In the genomic region with DNA sequence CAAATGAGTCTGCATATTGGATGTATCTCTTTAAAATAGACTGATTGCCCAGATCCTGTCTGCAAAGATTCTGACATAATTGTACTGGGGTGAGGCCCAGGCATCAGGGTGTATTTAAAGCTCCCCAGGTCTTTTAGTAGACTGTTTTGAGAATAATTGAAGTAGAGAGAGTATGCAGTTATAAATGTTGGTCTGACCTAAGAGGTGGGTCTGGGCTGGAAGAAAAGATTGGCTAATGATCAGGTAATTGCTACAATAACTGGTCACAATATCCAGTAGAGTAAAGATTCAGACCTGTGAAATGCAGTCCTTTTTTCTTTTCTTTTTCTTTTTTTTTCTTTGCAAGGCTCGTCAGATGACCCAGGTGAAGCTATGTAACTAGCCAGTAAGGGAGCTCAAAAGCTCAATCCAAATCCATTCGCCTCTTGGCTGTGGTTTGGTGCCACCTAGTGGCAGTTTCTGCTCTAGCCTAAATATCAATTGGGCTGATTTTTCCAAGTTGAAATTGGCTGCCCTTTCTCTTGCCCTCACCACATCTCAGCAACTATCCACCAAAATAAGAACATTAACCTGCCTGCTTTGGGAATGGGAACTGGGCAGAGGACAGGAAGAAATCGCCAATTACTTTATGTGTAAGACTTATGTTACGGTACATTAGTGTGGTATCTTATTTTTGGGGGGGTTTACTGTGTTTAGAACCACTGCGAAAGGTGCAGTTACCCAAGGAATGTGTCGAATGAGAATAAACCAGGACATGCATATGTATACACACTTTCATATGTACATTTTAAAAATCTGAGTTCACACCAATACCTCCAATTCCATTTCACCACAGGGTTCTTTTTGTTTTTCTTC, we compare ENCODE assay signal across 1 cellular context.
TF ChIP-seq lines count a peak whose summit lies in the region.

No MANE protein-coding gene starts in this region.

TF ChIP-seq in K562, 482 proteins besides CTCF, POLR2A, EP300 and RAD21 (continued from another document and continues in another):
- no peak for TF ChIP-seq THRA (IDR thresholded peaks at IDR 0.05)
- TF ChIP-seq RFX5 (IDR thresholded peaks at IDR 0.05; ENCODE audit: low read depth, low read length), result no peak
- TF ChIP-seq TCF15 (CRISPR knock-in tag; IDR thresholded peaks at IDR 0.05), result no peak
- TF ChIP-seq TFAP4 (CRISPR knock-in tag; IDR thresholded peaks at IDR 0.05; ENCODE audit: borderline replicate concordance), result no peak
- TF ChIP-seq VEZF1 (CRISPR knock-in tag; IDR thresholded peaks at IDR 0.05), result peak; percentile 19; the same call in 1 of the 2 replicates
- TF ChIP-seq, protein P1, sequence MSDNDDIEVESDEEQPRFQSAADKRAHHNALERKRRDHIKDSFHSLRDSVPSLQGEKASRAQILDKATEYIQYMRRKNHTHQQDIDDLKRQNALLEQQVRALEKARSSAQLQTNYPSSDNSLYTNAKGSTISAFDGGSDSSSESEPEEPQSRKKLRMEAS (CRISPR knock-in tag; IDR thresholded peaks at IDR 0.05), result no peak
- TF ChIP-seq CHD1 (IDR thresholded peaks at IDR 0.05; ENCODE audit: low read length), result no peak
- TF ChIP-seq USF2 (CRISPR knock-in tag; IDR thresholded peaks at IDR 0.05), result no peak
- TF ChIP-seq ETS2 (tag; IDR thresholded peaks at IDR 0.05; ENCODE audit: borderline replicate concordance, poor library complexity, severe bottlenecking), result no peak
- TF ChIP-seq, protein P2, sequence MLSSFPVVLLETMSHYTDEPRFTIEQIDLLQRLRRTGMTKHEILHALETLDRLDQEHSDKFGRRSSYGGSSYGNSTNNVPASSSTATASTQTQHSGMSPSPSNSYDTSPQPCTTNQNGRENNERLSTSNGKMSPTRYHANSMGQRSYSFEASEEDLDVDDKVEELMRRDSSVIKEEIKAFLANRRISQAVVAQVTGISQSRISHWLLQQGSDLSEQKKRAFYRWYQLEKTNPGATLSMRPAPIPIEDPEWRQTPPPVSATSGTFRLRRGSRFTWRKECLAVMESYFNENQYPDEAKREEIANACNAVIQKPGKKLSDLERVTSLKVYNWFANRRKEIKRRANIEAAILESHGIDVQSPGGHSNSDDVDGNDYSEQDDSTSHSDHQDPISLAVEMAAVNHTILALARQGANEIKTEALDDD (IDR thresholded peaks at IDR 0.05), result peak; percentile 77
- TF ChIP-seq, protein P3, sequence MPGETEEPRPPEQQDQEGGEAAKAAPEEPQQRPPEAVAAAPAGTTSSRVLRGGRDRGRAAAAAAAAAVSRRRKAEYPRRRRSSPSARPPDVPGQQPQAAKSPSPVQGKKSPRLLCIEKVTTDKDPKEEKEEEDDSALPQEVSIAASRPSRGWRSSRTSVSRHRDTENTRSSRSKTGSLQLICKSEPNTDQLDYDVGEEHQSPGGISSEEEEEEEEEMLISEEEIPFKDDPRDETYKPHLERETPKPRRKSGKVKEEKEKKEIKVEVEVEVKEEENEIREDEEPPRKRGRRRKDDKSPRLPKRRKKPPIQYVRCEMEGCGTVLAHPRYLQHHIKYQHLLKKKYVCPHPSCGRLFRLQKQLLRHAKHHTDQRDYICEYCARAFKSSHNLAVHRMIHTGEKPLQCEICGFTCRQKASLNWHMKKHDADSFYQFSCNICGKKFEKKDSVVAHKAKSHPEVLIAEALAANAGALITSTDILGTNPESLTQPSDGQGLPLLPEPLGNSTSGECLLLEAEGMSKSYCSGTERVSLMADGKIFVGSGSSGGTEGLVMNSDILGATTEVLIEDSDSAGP (CRISPR knock-in tag; IDR thresholded peaks at IDR 0.05), result no peak
- no peak for TF ChIP-seq MAFF (IDR thresholded peaks at IDR 0.05; ENCODE audit: low read length)
- TF ChIP-seq GATA2 (CRISPR knock-in tag; IDR thresholded peaks at IDR 0.05), result no peak
- no peak for TF ChIP-seq ZNF586 (CRISPR knock-in tag; conservative IDR thresholded peaks at IDR 0.05)
- TF ChIP-seq ZBTB9 (CRISPR knock-in tag; IDR thresholded peaks at IDR 0.05), result no peak
- TF ChIP-seq, protein P4, sequence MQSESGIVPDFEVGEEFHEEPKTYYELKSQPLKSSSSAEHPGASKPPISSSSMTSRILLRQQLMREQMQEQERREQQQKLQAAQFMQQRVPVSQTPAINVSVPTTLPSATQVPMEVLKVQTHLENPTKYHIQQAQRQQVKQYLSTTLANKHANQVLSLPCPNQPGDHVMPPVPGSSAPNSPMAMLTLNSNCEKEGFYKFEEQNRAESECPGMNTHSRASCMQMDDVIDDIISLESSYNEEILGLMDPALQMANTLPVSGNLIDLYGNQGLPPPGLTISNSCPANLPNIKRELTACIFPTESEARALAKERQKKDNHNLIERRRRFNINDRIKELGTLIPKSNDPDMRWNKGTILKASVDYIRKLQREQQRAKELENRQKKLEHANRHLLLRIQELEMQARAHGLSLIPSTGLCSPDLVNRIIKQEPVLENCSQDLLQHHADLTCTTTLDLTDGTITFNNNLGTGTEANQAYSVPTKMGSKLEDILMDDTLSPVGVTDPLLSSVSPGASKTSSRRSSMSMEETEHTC (IDR thresholded peaks at IDR 0.05), result no peak
- TF ChIP-seq ID3 (CRISPR knock-in tag; IDR thresholded peaks at IDR 0.05), result no peak
- TF ChIP-seq ID3 (tag; IDR thresholded peaks at IDR 0.05), result no peak
- no peak for TF ChIP-seq ZNF436 (CRISPR knock-in tag; IDR thresholded peaks at IDR 0.05)
- TF ChIP-seq JUND (IDR thresholded peaks at IDR 0.05; ENCODE audit: borderline replicate concordance, low read depth, low read length), result no peak
- TF ChIP-seq JUND (tag; IDR thresholded peaks at IDR 0.05; ENCODE audit: borderline replicate concordance, low read depth, low read length), result peak; percentile 28; the same call in 2 of the 3 replicates
- no peak for TF ChIP-seq POLR2B (IDR thresholded peaks at IDR 0.05; ENCODE audit: low read depth, partially characterized antibody)
- no peak for TF ChIP-seq PCBP2 (IDR thresholded peaks at IDR 0.05; ENCODE audit: low read depth, low read length, poor library complexity, severe bottlenecking)
- TF ChIP-seq CBX3 (IDR thresholded peaks at IDR 0.05; ENCODE audit: borderline replicate concordance in 1 of 2, low read length in 2 of 2), result peak in 1 of 2 experiments; percentile 58; a peak in 1 of 3 replicates
- TF ChIP-seq STAG1 (CRISPR knock-in tag; IDR thresholded peaks at IDR 0.05; ENCODE audit: borderline replicate concordance), result peak; percentile 84; the same call in 1 of the 2 replicates
- no peak for TF ChIP-seq ATF7 (IDR thresholded peaks at IDR 0.05)
- no peak for TF ChIP-seq MYC (IDR thresholded peaks at IDR 0.05; ENCODE audit: low read depth, low read length)
- no peak for TF ChIP-seq MYC (CRISPR knock-in tag; IDR thresholded peaks at IDR 0.05; ENCODE audit: borderline replicate concordance, low read depth)
- TF ChIP-seq ERF (CRISPR knock-in tag; IDR thresholded peaks at IDR 0.05), result no peak
- no peak for TF ChIP-seq STAT5A (IDR thresholded peaks at IDR 0.05; ENCODE audit: borderline replicate concordance, low read length)
- no peak for TF ChIP-seq TEAD4 (IDR thresholded peaks at IDR 0.05; ENCODE audit: low read length)
- TF ChIP-seq TEAD4 (CRISPR knock-in tag; IDR thresholded peaks at IDR 0.05; ENCODE audit: borderline replicate concordance), result no peak
- TF ChIP-seq BRF1 (IDR thresholded peaks at IDR 0.05; ENCODE audit: borderline replicate concordance, extremely low read depth, insufficient read length), result no peak
- TF ChIP-seq L3MBTL2 (IDR thresholded peaks at IDR 0.05), result 0 out of 2 replicates have a peak, but pooled peaks have one; percentile 10
- TF ChIP-seq, protein P5, sequence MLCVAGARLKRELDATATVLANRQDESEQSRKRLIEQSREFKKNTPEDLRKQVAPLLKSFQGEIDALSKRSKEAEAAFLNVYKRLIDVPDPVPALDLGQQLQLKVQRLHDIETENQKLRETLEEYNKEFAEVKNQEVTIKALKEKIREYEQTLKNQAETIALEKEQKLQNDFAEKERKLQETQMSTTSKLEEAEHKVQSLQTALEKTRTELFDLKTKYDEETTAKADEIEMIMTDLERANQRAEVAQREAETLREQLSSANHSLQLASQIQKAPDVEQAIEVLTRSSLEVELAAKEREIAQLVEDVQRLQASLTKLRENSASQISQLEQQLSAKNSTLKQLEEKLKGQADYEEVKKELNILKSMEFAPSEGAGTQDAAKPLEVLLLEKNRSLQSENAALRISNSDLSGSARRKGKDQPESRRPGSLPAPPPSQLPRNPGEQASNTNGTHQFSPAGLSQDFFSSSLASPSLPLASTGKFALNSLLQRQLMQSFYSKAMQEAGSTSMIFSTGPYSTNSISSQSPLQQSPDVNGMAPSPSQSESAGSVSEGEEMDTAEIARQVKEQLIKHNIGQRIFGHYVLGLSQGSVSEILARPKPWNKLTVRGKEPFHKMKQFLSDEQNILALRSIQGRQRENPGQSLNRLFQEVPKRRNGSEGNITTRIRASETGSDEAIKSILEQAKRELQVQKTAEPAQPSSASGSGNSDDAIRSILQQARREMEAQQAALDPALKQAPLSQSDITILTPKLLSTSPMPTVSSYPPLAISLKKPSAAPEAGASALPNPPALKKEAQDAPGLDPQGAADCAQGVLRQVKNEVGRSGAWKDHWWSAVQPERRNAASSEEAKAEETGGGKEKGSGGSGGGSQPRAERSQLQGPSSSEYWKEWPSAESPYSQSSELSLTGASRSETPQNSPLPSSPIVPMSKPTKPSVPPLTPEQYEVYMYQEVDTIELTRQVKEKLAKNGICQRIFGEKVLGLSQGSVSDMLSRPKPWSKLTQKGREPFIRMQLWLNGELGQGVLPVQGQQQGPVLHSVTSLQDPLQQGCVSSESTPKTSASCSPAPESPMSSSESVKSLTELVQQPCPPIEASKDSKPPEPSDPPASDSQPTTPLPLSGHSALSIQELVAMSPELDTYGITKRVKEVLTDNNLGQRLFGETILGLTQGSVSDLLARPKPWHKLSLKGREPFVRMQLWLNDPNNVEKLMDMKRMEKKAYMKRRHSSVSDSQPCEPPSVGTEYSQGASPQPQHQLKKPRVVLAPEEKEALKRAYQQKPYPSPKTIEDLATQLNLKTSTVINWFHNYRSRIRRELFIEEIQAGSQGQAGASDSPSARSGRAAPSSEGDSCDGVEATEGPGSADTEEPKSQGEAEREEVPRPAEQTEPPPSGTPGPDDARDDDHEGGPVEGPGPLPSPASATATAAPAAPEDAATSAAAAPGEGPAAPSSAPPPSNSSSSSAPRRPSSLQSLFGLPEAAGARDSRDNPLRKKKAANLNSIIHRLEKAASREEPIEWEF (CRISPR knock-in tag; IDR thresholded peaks at IDR 0.05), result no peak
- TF ChIP-seq NCOR1 (IDR thresholded peaks at IDR 0.05), result no peak
- TF ChIP-seq SPI1 (IDR thresholded peaks at IDR 0.05; ENCODE audit: borderline replicate concordance, low read depth, low read length), result no peak
- no peak for TF ChIP-seq GABPB1 (CRISPR knock-in tag; IDR thresholded peaks at IDR 0.05)
- no peak for TF ChIP-seq RCOR1 (IDR thresholded peaks at IDR 0.05; ENCODE audit: borderline replicate concordance in 1 of 2, low read depth in 2 of 2, low read length in 2 of 2)
